Comparison of ENCODE assay signal across 20 cellular contexts in the genomic region with DNA sequence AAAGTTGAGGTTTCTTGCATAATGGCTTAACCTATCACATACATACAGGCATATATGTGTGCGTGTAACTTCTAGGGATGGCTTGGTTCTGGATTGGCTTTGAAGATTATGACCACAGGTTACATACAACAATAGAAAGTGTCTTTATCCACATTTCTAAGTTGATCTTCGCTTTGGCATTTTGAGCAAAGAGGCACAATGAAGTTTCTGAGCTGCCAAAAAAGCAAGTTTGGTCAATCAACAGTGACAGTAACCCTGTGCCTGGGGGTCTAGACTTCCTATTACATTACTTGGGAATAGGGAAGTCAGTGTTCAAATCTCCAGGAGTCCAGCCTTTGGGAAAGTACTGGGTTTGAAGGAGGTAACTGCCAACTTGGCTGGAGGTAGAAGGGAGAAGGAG. TPM values are rescaled to one million over a fixed set of nuclear protein-coding genes. Genes with fewer than 3 reads are reported as not detected.
"Had no signal": no experiment of that assay in that cellular context is flagged by ENCODE, and none has a peak within 500 bp of the region (broad histone marks: within the 10 kb centered on the region; RNA-seq: fewer than 3 reads in every experiment).

No MANE protein-coding gene starts in this region.

- H3K36me3 ChIP-seq: MG63, Peyer's patch, SJCRH30 had no signal

- H3K27me3 ChIP-seq: SJCRH30 had no signal

- H3K9me3 ChIP-seq: MG63, SJCRH30 had no signal

- H3K27ac ChIP-seq: PC-9, Peyer's patch, SJCRH30 had no signal

- ATAC-seq: HepG2, Right ventricle myocardium inferior, SK-N-SH treated with all-trans-retinoic acid at 6 μM for 48 hours had no signal

- H3K4me3 ChIP-seq: MG63, PC-9, Peyer's patch, SJCRH30 had no signal

- H3K4me1 ChIP-seq: SJCRH30 had no signal

- DNase-seq: IMR-90; Karpas-422; KG1; MG63; NCI-H2081 treated with DMSO at 0.1 percent for 48 hours; NCI-H2171; NCI-H226; NCI-H446; NCI-H524 treated with DMSO at 0.1 percent for 48 hours; NK-92 treated with Interleukin-12 subunit alpha and Interleukin-12 subunit beta, amount 100 ng/mL, for 24 hours; OCI-M1; PC-9; Peyer's patch; SHP77 treated with DMSO at 0.1 percent for 48 hours; SJCRH30 had no signal

RNA-seq across cellular contexts. Expression of gene SOX1, which starts 3.1 kb away (rescaled TPM):
- total RNA-seq: HepG2, HT1080, IMR-90, PC-9, Peyer's patch, Right ventricle myocardium inferior, RPMI7951, SJCRH30 had no signal
- polyA plus RNA-seq: HepG2, IMR-90 had no signal
